In genomic region chr2:102522890-102523289, GRCh38 we compare ENCODE assay signal across 29 cellular contexts. TPM values are rescaled to one million over a fixed set of nuclear protein-coding genes. Genes with fewer than 3 reads are reported as not detected.
"Had no signal": no experiment of that assay in that cellular context is flagged by ENCODE, and none has a peak within 500 bp of the region (broad histone marks: within the 10 kb centered on the region; RNA-seq: fewer than 3 reads in every experiment).

No MANE protein-coding gene starts in this region.

- H3K4me3 ChIP-seq: left ventricle myocardium inferior, lung, neural progenitor cell, ovary, right atrium auricular region, right lobe of liver, smooth muscle cell, testis, thyroid gland, transverse colon, upper lobe of left lung, vagina had no signal

- H3K4me1 ChIP-seq: left ventricle myocardium inferior, neural progenitor cell, right atrium auricular region, right lobe of liver, testis, thyroid gland, upper lobe of left lung, vagina had no signal

- H3K36me3 Mint-ChIP-seq: mesothelial cell of epicardium; naive B cell; neural progenitor cell; stimulated activated memory B cell treated with anti-CD40 and anti-IgM and Interleukin-4, amounts not matched to agents 10 μg/mL and 1 μg/mL and 100 μg/mL, for 72 hours had no signal

- DNase-seq: hypothalamus; islet precursor cell; left ventricle myocardium inferior; mesendoderm; naive B cell; nephron progenitor cell; occipital lobe; ovary; right lobe of liver; stimulated activated CD4-positive, alpha-beta T cell treated with anti-CD3 and anti-CD28 coated beads, Interleukin-1b, Interleukin-23, amount 100 ng/mL, for 48 hours; stimulated activated CD4-positive, alpha-beta T cell treated with anti-CD3 and anti-CD28 coated beads, Interleukin-2, amount 100 ng/mL, for 48 hours; stimulated activated CD4-positive, alpha-beta T cell treated with anti-CD3 and anti-CD28 coated beads, Interleukin-4, amount 100 ng/mL, for 4 hours; stimulated activated naive CD4-positive, alpha-beta T cell treated with Interleukin-2 at 50 U/mL for 16 hours; stimulated activated naive CD8-positive, alpha-beta T cell treated with anti-CD3 and anti-CD28 coated beads, Interleukin-15, amount 100 ng/mL, for 72 hours; testis; thyroid gland; transverse colon; upper lobe of left lung had no signal

- H3K27ac Mint-ChIP-seq: mesothelial cell of epicardium; naive B cell; nephron progenitor cell; neural progenitor cell; progenitor cell of endocrine pancreas; stimulated activated memory B cell treated with anti-CD40 and anti-IgM and Interleukin-4, amounts not matched to agents 10 μg/mL and 1 μg/mL and 100 μg/mL, for 72 hours; stimulated activated naive CD8-positive, alpha-beta T cell treated with anti-CD3 and anti-CD28 coated beads, Interleukin-15, amount 100 ng/mL, for 72 hours had no signal

- H3K9me3 ChIP-seq: left ventricle myocardium inferior, neutrophil, ovary, right atrium auricular region, right lobe of liver, testis, thyroid gland, transverse colon, upper lobe of left lung, vagina had no signal

- H3K4me1 Mint-ChIP-seq: mesothelial cell of epicardium; naive B cell; nephron progenitor cell; neural progenitor cell; stimulated activated memory B cell treated with anti-CD40 and anti-IgM and Interleukin-4, amounts not matched to agents 10 μg/mL and 1 μg/mL and 100 μg/mL, for 72 hours; stimulated activated naive CD8-positive, alpha-beta T cell treated with anti-CD3 and anti-CD28 coated beads, Interleukin-15, amount 100 ng/mL, for 72 hours had no signal

- ATAC-seq: right lobe of liver; stimulated activated memory B cell treated with anti-CD40 and anti-IgM and Interleukin-4, amounts not matched to agents 10 μg/mL and 1 μg/mL and 100 μg/mL, for 72 hours; stimulated activated naive CD8-positive, alpha-beta T cell treated with anti-CD3 and anti-CD28 coated beads, Interleukin-15, amount 100 ng/mL, for 72 hours had no signal

- H3K4me3 Mint-ChIP-seq: mesothelial cell of epicardium; naive B cell; nephron progenitor cell; neural progenitor cell; stimulated activated memory B cell treated with anti-CD40 and anti-IgM and Interleukin-4, amounts not matched to agents 10 μg/mL and 1 μg/mL and 100 μg/mL, for 72 hours; stimulated activated naive CD8-positive, alpha-beta T cell treated with anti-CD3 and anti-CD28 coated beads, Interleukin-15, amount 100 ng/mL, for 72 hours had no signal

- H3K36me3 ChIP-seq: left ventricle myocardium inferior, neural progenitor cell, neutrophil, ovary, right atrium auricular region, right lobe of liver, thyroid gland, transverse colon, upper lobe of left lung, vagina had no signal

- H3K27me3 ChIP-seq: neural progenitor cell, neutrophil, ovary, right atrium auricular region, right lobe of liver, testis, thyroid gland, transverse colon, upper lobe of left lung, vagina had no signal

- H3K9me3 Mint-ChIP-seq: mesothelial cell of epicardium; nephron progenitor cell; neural progenitor cell; stimulated activated memory B cell treated with anti-CD40 and anti-IgM and Interleukin-4, amounts not matched to agents 10 μg/mL and 1 μg/mL and 100 μg/mL, for 72 hours; stimulated activated naive CD8-positive, alpha-beta T cell treated with anti-CD3 and anti-CD28 coated beads, Interleukin-15, amount 100 ng/mL, for 72 hours had no signal

- H3K27ac ChIP-seq: left ventricle myocardium inferior, neural progenitor cell, neutrophil, ovary, right atrium auricular region, right lobe of liver, testis, thyroid gland, transverse colon, upper lobe of left lung, vagina had no signal

- H3K27me3 Mint-ChIP-seq: progenitor cell of endocrine pancreas; stimulated activated memory B cell treated with anti-CD40 and anti-IgM and Interleukin-4, amounts not matched to agents 10 μg/mL and 1 μg/mL and 100 μg/mL, for 72 hours; stimulated activated naive CD8-positive, alpha-beta T cell treated with anti-CD3 and anti-CD28 coated beads, Interleukin-15, amount 100 ng/mL, for 72 hours had no signal

RNA-seq across cellular contexts. Expression of gene SLC9A4, which starts 49.9 kb away (rescaled TPM):
- total RNA-seq: left ventricle myocardium inferior, pulmonary artery endothelial cell, right atrium auricular region, right lobe of liver, skeletal muscle tissue, smooth muscle cell, thyroid gland, transverse colon, upper lobe of left lung, vagina had no signal
- polyA plus RNA-seq: ovary, smooth muscle cell had no signal
